Comparison of ENCODE assay signal across 1 cellular context in the genomic region with DNA sequence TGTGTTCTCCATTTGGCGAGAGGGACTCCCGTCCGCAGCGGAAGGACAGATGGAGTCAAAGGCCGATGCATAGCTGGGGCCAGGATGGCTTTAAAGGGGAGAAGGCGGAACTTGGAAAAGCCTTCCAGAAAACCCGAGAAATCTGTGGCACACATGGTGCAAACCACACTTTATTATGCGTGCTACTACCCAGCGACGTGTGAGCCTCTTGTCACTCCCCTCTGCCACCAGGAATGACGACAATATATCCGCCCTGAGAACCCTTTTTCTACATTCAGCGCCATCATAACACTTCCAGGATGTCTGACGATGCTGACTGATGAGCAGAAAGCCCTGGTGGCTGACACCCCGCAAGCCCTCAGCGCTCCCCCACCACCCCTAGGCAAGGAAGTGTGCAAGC.
TF ChIP-seq lines count a peak whose summit lies in the region.

No MANE protein-coding gene starts in this region.

TF ChIP-seq in WTC11, 78 proteins besides CTCF, POLR2A, EP300 and RAD21 (continued from another document):
- TF ChIP-seq, protein P1, sequence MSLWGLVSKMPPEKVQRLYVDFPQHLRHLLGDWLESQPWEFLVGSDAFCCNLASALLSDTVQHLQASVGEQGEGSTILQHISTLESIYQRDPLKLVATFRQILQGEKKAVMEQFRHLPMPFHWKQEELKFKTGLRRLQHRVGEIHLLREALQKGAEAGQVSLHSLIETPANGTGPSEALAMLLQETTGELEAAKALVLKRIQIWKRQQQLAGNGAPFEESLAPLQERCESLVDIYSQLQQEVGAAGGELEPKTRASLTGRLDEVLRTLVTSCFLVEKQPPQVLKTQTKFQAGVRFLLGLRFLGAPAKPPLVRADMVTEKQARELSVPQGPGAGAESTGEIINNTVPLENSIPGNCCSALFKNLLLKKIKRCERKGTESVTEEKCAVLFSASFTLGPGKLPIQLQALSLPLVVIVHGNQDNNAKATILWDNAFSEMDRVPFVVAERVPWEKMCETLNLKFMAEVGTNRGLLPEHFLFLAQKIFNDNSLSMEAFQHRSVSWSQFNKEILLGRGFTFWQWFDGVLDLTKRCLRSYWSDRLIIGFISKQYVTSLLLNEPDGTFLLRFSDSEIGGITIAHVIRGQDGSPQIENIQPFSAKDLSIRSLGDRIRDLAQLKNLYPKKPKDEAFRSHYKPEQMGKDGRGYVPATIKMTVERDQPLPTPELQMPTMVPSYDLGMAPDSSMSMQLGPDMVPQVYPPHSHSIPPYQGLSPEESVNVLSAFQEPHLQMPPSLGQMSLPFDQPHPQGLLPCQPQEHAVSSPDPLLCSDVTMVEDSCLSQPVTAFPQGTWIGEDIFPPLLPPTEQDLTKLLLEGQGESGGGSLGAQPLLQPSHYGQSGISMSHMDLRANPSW (CRISPR knock-in tag; conservative IDR thresholded peaks at IDR 0.05; ENCODE audit: low read depth), result no peak
- TF ChIP-seq ETV6 (CRISPR knock-in tag; IDR thresholded peaks at IDR 0.05), result no peak
- no peak for TF ChIP-seq ZNF263 (CRISPR knock-in tag; IDR thresholded peaks at IDR 0.05; ENCODE audit: low read depth)
- no peak for TF ChIP-seq NFYB (CRISPR knock-in tag; conservative IDR thresholded peaks at IDR 0.05; ENCODE audit: low read depth)
- TF ChIP-seq ZNF138 (CRISPR knock-in tag; conservative IDR thresholded peaks at IDR 0.05), result no peak
- no peak for TF ChIP-seq RELA (CRISPR knock-in tag; IDR thresholded peaks at IDR 0.05; ENCODE audit: borderline replicate concordance)
- TF ChIP-seq ELF4 (CRISPR knock-in tag; IDR thresholded peaks at IDR 0.05; ENCODE audit: low read depth), result no peak
- TF ChIP-seq TEAD1 (CRISPR knock-in tag; IDR thresholded peaks at IDR 0.05), result no peak
- TF ChIP-seq, protein P2, sequence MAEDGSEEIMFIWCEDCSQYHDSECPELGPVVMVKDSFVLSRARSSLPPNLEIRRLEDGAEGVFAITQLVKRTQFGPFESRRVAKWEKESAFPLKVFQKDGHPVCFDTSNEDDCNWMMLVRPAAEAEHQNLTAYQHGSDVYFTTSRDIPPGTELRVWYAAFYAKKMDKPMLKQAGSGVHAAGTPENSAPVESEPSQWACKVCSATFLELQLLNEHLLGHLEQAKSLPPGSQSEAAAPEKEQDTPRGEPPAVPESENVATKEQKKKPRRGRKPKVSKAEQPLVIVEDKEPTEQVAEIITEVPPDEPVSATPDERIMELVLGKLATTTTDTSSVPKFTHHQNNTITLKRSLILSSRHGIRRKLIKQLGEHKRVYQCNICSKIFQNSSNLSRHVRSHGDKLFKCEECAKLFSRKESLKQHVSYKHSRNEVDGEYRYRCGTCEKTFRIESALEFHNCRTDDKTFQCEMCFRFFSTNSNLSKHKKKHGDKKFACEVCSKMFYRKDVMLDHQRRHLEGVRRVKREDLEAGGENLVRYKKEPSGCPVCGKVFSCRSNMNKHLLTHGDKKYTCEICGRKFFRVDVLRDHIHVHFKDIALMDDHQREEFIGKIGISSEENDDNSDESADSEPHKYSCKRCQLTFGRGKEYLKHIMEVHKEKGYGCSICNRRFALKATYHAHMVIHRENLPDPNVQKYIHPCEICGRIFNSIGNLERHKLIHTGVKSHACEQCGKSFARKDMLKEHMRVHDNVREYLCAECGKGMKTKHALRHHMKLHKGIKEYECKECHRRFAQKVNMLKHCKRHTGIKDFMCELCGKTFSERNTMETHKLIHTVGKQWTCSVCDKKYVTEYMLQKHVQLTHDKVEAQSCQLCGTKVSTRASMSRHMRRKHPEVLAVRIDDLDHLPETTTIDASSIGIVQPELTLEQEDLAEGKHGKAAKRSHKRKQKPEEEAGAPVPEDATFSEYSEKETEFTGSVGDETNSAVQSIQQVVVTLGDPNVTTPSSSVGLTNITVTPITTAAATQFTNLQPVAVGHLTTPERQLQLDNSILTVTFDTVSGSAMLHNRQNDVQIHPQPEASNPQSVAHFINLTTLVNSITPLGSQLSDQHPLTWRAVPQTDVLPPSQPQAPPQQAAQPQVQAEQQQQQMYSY (CRISPR knock-in tag; IDR thresholded peaks at IDR 0.05), result no peak
- TF ChIP-seq HMGA2 (CRISPR knock-in tag; IDR thresholded peaks at IDR 0.05), result no peak
- TF ChIP-seq, protein P3, sequence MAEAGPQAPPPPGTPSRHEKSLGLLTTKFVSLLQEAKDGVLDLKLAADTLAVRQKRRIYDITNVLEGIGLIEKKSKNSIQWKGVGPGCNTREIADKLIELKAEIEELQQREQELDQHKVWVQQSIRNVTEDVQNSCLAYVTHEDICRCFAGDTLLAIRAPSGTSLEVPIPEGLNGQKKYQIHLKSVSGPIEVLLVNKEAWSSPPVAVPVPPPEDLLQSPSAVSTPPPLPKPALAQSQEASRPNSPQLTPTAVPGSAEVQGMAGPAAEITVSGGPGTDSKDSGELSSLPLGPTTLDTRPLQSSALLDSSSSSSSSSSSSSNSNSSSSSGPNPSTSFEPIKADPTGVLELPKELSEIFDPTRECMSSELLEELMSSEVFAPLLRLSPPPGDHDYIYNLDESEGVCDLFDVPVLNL (CRISPR knock-in tag; IDR thresholded peaks at IDR 0.05; ENCODE audit: borderline replicate concordance, low read depth), result no peak
- TF ChIP-seq ZNF281 (CRISPR knock-in tag; IDR thresholded peaks at IDR 0.05), result no peak
- no peak for TF ChIP-seq PRRX2 (CRISPR knock-in tag; IDR thresholded peaks at IDR 0.05)
